In the genomic region with DNA sequence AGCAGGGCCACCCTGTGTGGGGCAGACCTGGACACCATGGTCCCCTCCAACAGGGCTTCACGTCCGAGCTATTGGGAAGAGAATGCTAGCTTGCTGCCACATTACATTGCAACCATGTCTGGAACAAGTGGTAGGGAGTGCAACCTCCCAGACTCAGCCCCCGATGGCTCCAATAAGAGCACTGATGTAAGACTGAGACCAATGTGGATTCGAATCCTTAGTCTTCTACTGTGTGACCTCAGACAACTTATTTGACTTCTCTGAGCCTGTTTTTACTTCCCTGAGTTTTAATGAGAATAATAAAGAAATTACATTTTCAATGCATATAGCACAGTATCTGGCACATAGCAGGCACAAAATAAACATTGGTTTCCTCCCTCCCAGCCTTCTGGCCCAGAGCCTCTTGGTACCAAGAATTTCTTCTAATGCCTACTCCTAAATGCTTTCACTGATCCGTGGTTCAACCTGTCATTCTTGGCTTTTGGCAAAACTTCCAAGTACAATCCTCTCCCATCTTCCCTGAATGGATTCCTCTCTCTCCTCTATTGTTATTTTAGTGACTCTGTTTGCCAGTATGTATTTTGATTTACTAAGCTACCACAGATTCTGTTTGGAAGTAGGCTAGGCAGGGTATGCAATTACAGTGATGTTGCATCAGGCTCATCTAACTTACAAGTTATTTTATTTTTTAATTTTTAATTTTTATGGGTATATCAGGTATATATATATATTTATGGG, we compare ENCODE assay signal across 1 cellular context.
TF ChIP-seq lines count a peak whose summit lies in the region.

No MANE protein-coding gene starts in this region.

TF ChIP-seq in H1, 55 proteins besides CTCF, POLR2A, EP300 and RAD21:
- TF ChIP-seq, protein P1, sequence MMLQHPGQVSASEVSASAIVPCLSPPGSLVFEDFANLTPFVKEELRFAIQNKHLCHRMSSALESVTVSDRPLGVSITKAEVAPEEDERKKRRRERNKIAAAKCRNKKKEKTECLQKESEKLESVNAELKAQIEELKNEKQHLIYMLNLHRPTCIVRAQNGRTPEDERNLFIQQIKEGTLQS (IDR thresholded peaks at IDR 0.05; ENCODE audit: insufficient read depth, low read depth, low read length), result no peak
- no peak for TF ChIP-seq TCF12 (IDR thresholded peaks at IDR 0.05; ENCODE audit: low read depth, low read length)
- no peak for TF ChIP-seq MAFK (IDR thresholded peaks at IDR 0.05; ENCODE audit: low read depth, low read length)
- TF ChIP-seq TBP (IDR thresholded peaks at IDR 0.05; ENCODE audit: low read depth, low read length), result no peak
- no peak for TF ChIP-seq KDM4A (IDR thresholded peaks at IDR 0.05; ENCODE audit: low read depth, low read length, severe bottlenecking)
- no peak for TF ChIP-seq CREB1 (IDR thresholded peaks at IDR 0.05)
- TF ChIP-seq, protein P2, sequence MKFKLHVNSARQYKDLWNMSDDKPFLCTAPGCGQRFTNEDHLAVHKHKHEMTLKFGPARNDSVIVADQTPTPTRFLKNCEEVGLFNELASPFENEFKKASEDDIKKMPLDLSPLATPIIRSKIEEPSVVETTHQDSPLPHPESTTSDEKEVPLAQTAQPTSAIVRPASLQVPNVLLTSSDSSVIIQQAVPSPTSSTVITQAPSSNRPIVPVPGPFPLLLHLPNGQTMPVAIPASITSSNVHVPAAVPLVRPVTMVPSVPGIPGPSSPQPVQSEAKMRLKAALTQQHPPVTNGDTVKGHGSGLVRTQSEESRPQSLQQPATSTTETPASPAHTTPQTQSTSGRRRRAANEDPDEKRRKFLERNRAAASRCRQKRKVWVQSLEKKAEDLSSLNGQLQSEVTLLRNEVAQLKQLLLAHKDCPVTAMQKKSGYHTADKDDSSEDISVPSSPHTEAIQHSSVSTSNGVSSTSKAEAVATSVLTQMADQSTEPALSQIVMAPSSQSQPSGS (IDR thresholded peaks at IDR 0.05; ENCODE audit: low read length), result no peak
- TF ChIP-seq GTF2F1 (IDR thresholded peaks at IDR 0.05; ENCODE audit: borderline replicate concordance, low read depth, low read length), result no peak
- TF ChIP-seq, protein P3, sequence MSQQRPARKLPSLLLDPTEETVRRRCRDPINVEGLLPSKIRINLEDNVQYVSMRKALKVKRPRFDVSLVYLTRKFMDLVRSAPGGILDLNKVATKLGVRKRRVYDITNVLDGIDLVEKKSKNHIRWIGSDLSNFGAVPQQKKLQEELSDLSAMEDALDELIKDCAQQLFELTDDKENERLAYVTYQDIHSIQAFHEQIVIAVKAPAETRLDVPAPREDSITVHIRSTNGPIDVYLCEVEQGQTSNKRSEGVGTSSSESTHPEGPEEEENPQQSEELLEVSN (IDR thresholded peaks at IDR 0.05), result no peak
- no peak for TF ChIP-seq TAF1 (IDR thresholded peaks at IDR 0.05; ENCODE audit: low read depth, low read length)
- no peak for TF ChIP-seq CTBP2 (IDR thresholded peaks at IDR 0.05; ENCODE audit: borderline replicate concordance, insufficient read depth, insufficient read length, low read length)
- TF ChIP-seq GABPA (IDR thresholded peaks at IDR 0.05; ENCODE audit: borderline replicate concordance, insufficient read depth, low read length), result no peak
- no peak for TF ChIP-seq SAP30 (IDR thresholded peaks at IDR 0.05; ENCODE audit: insufficient read depth, insufficient replicate concordance, low read length)
- no peak for TF ChIP-seq CHD2 (IDR thresholded peaks at IDR 0.05; ENCODE audit: low read length)
- no peak for TF ChIP-seq RFX5 (IDR thresholded peaks at IDR 0.05; ENCODE audit: borderline replicate concordance, low read depth, low read length)
- no peak for TF ChIP-seq KDM1A (IDR thresholded peaks at IDR 0.05; ENCODE audit: borderline replicate concordance, low read length)
- no peak for TF ChIP-seq SIN3A (conservative IDR thresholded peaks at IDR 0.05 in 1 of 2, IDR thresholded peaks at IDR 0.05 in 1 of 2; ENCODE audit: low read depth in 1 of 2, low read length in 2 of 2)
